Comparison of ENCODE assay signal across 8 cellular contexts in the genomic region with DNA sequence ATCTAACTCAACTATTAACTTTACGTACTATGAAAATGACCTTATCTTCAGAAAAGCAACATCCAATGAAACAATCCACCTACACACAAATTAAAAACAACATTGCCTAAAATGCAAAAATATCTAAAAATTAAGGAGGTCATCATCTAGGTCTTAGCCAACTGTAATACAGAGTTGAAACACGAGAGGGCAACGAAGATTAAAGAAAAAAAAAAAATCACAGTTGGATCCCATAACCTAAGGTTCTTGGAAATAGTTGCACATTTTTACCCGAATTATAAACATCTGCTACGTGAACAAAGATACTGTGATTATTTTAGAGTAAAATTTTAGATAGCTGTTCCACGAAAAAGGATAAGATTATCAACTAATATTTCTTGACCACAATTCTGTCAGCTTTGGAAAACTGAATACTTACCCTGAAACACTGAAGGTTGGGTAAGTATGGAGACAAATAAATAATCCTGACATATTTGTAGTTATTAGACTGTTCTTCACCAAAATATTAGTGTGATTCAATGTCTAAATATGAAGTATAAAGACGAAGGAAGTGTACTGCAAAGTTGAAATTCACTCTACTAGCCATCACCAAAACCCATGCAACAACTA.
A peak's percentile ranks its signal among the peaks of the same experiment; 100 is the strongest.
DNase-seq lines count a peak whose midpoint lies in the region; ATAC-seq, FAIRE-seq and TF ChIP-seq lines count a peak whose summit lies in the region.

No MANE protein-coding gene starts in this region.

- peaks cover 0 to 3% (median 0%) of the 10 kb centered on the region in 4 experiments; a peak in 1 of 7 replicates for H3K4me1 ChIP-seq in H1 (replicated peaks in 1 of 4; ENCODE audit: control insufficient read depth in 3 of 4, insufficient read depth in 4 of 4, low read length in 3 of 4)

- peaks cover 9 to 25% (median 17%) of the 10 kb centered on the region in 4 experiments for H3K36me3 ChIP-seq in H1 (ENCODE audit: control insufficient read depth in 2 of 4, insufficient read depth in 4 of 4, low read length in 3 of 4)

- H3K9ac ChIP-seq in H1 (replicated peaks in 1 of 4; ENCODE audit: extremely low read depth in 1 of 4, low read depth in 3 of 4, low read length in 3 of 4) = no peak overlapping the region

- H4K5ac ChIP-seq in H1 (ENCODE audit: insufficient read length, low read depth, low read length) = no peak overlapping the region

- H4K91ac ChIP-seq in H1 (replicated peaks; ENCODE audit: insufficient read length, low read length) = no peak overlapping the region

- peak overlapping the region in 3 of 10 donors; percentile 3 to 30 (median 13) for H3K4me3 Mint-ChIP-seq in naive thymus-derived CD8-positive, alpha-beta T cell
- H3K4me3 Mint-ChIP-seq in activated T-helper 17 cell treated with anti-CD3 and anti-CD28 coated beads, Interleukin-2, amount 50 U/mL, for 72 hours = no peak overlapping the region

- TF ChIP-seq POLR2A in H1 (IDR thresholded peaks at IDR 0.05; ENCODE audit: control extremely low read depth in 1 of 2, low read depth in 2 of 2, low read length in 2 of 2) = no peak

- H3K23ac ChIP-seq in H1 (ENCODE audit: insufficient read length) = no peak overlapping the region

- peak; percentile 51 to 54 for TF ChIP-seq RAD21 in H1 (IDR thresholded peaks at IDR 0.05 in 1 of 2, conservative IDR thresholded peaks at IDR 0.05 in 1 of 2; ENCODE audit: low read depth in 2 of 2, low read length in 2 of 2)

- peaks cover 29 to 76% (median 67%) of the 10 kb centered on the region in 4 donors for H3K4me1 Mint-ChIP-seq in naive thymus-derived CD8-positive, alpha-beta T cell
- H3K4me1 Mint-ChIP-seq in activated T-helper 17 cell treated with anti-CD3 and anti-CD28 coated beads, Interleukin-2, amount 50 U/mL, for 72 hours = peaks cover 28% of the 10 kb centered on the region

- no peak overlapping the region for H3K4ac ChIP-seq in H1 (replicated peaks; ENCODE audit: insufficient read length, low read depth, low read length)

- no peak overlapping the region for H2AFZ ChIP-seq in H1 (ENCODE audit: low read length)

- H3K56ac ChIP-seq in H1 (replicated peaks; ENCODE audit: insufficient read length, low read depth, low read length) = no peak overlapping the region

- H3K27me3 ChIP-seq in H1 (replicated peaks in 1 of 4; ENCODE audit: control insufficient read depth in 3 of 4, extremely low read depth in 1 of 4, insufficient read depth in 3 of 4, low read length in 3 of 4) = no peaks in the 10 kb centered on the region; a peak in 1 of 7 replicates

- no peak overlapping the region for H2AK5ac ChIP-seq in H1 (ENCODE audit: low read depth, low read length)

- H2BK20ac ChIP-seq in H1 (ENCODE audit: low read length) = no peak overlapping the region

- no peak overlapping the region for H3K14ac ChIP-seq in H1 (ENCODE audit: insufficient read length)

- no peaks in the 10 kb centered on the region for H3K27me3 Mint-ChIP-seq in naive thymus-derived CD8-positive, alpha-beta T cell
- no peaks in the 10 kb centered on the region for H3K27me3 Mint-ChIP-seq in activated T-helper 17 cell treated with anti-CD3 and anti-CD28 coated beads, Interleukin-2, amount 50 U/mL, for 72 hours

- no peak overlapping the region for H3K27ac ChIP-seq in H1 (ENCODE audit: low read depth, low read length)

- peaks cover 0 to 51% (median 7%) of the 10 kb centered on the region in 3 donors for H3K36me3 Mint-ChIP-seq in naive thymus-derived CD8-positive, alpha-beta T cell
- peaks cover 50% of the 10 kb centered on the region for H3K36me3 Mint-ChIP-seq in activated T-helper 17 cell treated with anti-CD3 and anti-CD28 coated beads, Interleukin-2, amount 50 U/mL, for 72 hours (ENCODE audit: low read depth)

- H3K27ac Mint-ChIP-seq in naive thymus-derived CD8-positive, alpha-beta T cell = peak overlapping the region in 6 of 10 donors; percentile 3 to 78 (median 65)
- H3K27ac Mint-ChIP-seq in activated T-helper 17 cell treated with anti-CD3 and anti-CD28 coated beads, Interleukin-2, amount 50 U/mL, for 72 hours = no peak overlapping the region

- H3K79me2 ChIP-seq in H1 (ENCODE audit: control insufficient read depth in 1 of 2, insufficient read depth in 2 of 2, low read length in 2 of 2) = peaks cover 4 to 61% of the 10 kb centered on the region in 2 experiments; a peak in 3 of 4 replicates

- no peak overlapping the region for H2BK15ac ChIP-seq in H1 (ENCODE audit: low read length)

- H2BK12ac ChIP-seq in H1 (ENCODE audit: low read depth, low read length) = no peak overlapping the region

- no peaks in the 10 kb centered on the region for H3K9me3 Mint-ChIP-seq in naive thymus-derived CD8-positive, alpha-beta T cell
- no peaks in the 10 kb centered on the region for H3K9me3 Mint-ChIP-seq in activated T-helper 17 cell treated with anti-CD3 and anti-CD28 coated beads, Interleukin-2, amount 50 U/mL, for 72 hours

- H4K8ac ChIP-seq in H1 (ENCODE audit: extremely low read depth, insufficient read depth, low read length) = no peak overlapping the region

- H2BK120ac ChIP-seq in H1 (replicated peaks; ENCODE audit: low read depth, low read length) = no peak overlapping the region

- H3K4me2 ChIP-seq in H1 (ENCODE audit: insufficient read depth in 1 of 2, low read depth in 2 of 2, low read length in 2 of 2) = no peak overlapping the region

- no peak overlapping the region for H2BK5ac ChIP-seq in H1 (ENCODE audit: low read depth, low read length)

- no peak overlapping the region for H3K4me3 ChIP-seq in H1 (ENCODE audit: extremely low read depth in 1 of 4, insufficient read depth in 2 of 4, low read depth in 3 of 4, low read length in 4 of 4)

- no peak for TF ChIP-seq EP300 in H1 (IDR thresholded peaks at IDR 0.05; ENCODE audit: borderline replicate concordance in 1 of 2, low read depth in 2 of 2, low read length in 2 of 2)

- no peak overlapping the region for H3K18ac ChIP-seq in H1 (ENCODE audit: extremely low read depth, low read length)

- no peaks in the 10 kb centered on the region; the same call in 1 of the 2 replicates for H3K79me1 ChIP-seq in H1 (ENCODE audit: low read depth, low read length)

- no peaks in the 10 kb centered on the region for H3K9me3 ChIP-seq in H1 (ENCODE audit: insufficient read depth in 2 of 2, low read depth in 1 of 2, low read length in 1 of 2)

- peak in 1 of 3 experiments; percentile 25; a peak in 2 of 4 replicates for TF ChIP-seq CTCF in H1 (IDR thresholded peaks at IDR 0.05; ENCODE audit: control extremely low read depth in 1 of 3, insufficient read depth in 1 of 3, low read depth in 1 of 3, low read length in 3 of 3)

- WGBS in H1 (ENCODE audit: extremely low coverage in 1 of 2, insufficient coverage in 1 of 2, insufficient read length in 1 of 2, insufficient replicate concordance in 2 of 2, low coverage in 1 of 2, low lambda C conversion rate in 2 of 2, missing lambda C conversion rate in 1 of 2), 2 experiments = 67% methylated on average over 7 of the region's 7 CpGs; no CpG with 5 or more reads in 1 of the 2 experiments

- peaks cover 3 to 10% of the 10 kb centered on the region in 2 experiments for H4K20me1 ChIP-seq in H1 (replicated peaks in 1 of 2; ENCODE audit: control insufficient read depth in 1 of 2, insufficient read depth in 2 of 2, low read length in 2 of 2)

- CTCF ChIA-PET in H1 (lab: Charles Lee; ENCODE audit: partially characterized antibody) = interaction anchor here (0.6 to 1.5 kb wide), 13 partner anchors 8 to 676 kb away, joined by 3 to 10 read pairs (median 3); no protein-coding TSS in a partner anchor

- ATAC-seq in naive thymus-derived CD8-positive, alpha-beta T cell = peak in 1 of 2 donors; percentile 24
- no peak for ATAC-seq in activated T-helper 17 cell treated with anti-CD3 and anti-CD28 coated beads, Interleukin-2, amount 50 U/mL, for 72 hours (replicated peaks)
- no peak for ATAC-seq in GM21367 (IDR thresholded peaks at IDR 0.05; ENCODE audit: unreplicated experiment)

- peak; percentile 19 for DNase-seq in NOMO-1 treated with DMSO at 0.1 percent for 48 hours (lab: John Stamatoyannopoulos, UW; ENCODE audit: unreplicated experiment)
- DNase-seq in NOMO-1 treated with dmso at 0.1 percent for 144 hours (lab: John Stamatoyannopoulos, UW; ENCODE audit: unreplicated experiment) = no peak
- DNase-seq in NCI-H446 treated with DMSO at 0.1 percent for 48 hours (lab: John Stamatoyannopoulos, UW) = peak; percentile 47
- no peak for DNase-seq in H1 (ENCODE audit: low read depth in 1 of 2, low spot score in 2 of 2)
- DNase-seq in naive thymus-derived CD8-positive, alpha-beta T cell = peak in 3 of 10 donors; percentile 29 to 37 (median 29)
- DNase-seq in activated effector memory CD4-positive, alpha-beta T cell treated with anti-CD3 and anti-CD28 coated beads, Interleukin-2, amount 50 U/mL, for 16 hours = no peak

- no peaks in the 10 kb centered on the region for H3K23me2 ChIP-seq in H1 (ENCODE audit: low read depth, low read length)

- FAIRE-seq in H1 (lab: Jason Lieb, UNC) = no peak

- POLR2A ChIA-PET in H1 (lab: Charles Lee; ENCODE audit: partially characterized antibody) = no interaction called here
- POLR2A ChIA-PET in naive thymus-derived CD8-positive, alpha-beta T cell (lab: Charles Lee) = interaction anchor here (0.7 to 0.9 kb wide), 3 partner anchors 15 to 360 kb away, joined by 3 read pairs; no protein-coding TSS in a partner anchor

TF ChIP-seq in H1, 55 proteins besides CTCF, POLR2A, EP300 and RAD21:
- TF ChIP-seq SP2 (IDR thresholded peaks at IDR 0.05; ENCODE audit: low read length) = no peak
- no peak for TF ChIP-seq SUZ12 (IDR thresholded peaks at IDR 0.05; ENCODE audit: low read length)
- TF ChIP-seq SIX5 (IDR thresholded peaks at IDR 0.05; ENCODE audit: low read depth, low read length) = no peak
- no peak for TF ChIP-seq KDM5A (IDR thresholded peaks at IDR 0.05; ENCODE audit: low read length)
- TF ChIP-seq, protein P1, sequence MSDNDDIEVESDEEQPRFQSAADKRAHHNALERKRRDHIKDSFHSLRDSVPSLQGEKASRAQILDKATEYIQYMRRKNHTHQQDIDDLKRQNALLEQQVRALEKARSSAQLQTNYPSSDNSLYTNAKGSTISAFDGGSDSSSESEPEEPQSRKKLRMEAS (IDR thresholded peaks at IDR 0.05) = no peak
- TF ChIP-seq RBBP5 (IDR thresholded peaks at IDR 0.05; ENCODE audit: borderline replicate concordance, low read depth, low read length) = no peak
- no peak for TF ChIP-seq SP4 (IDR thresholded peaks at IDR 0.05; ENCODE audit: low read length)
- no peak for TF ChIP-seq TAF1 (IDR thresholded peaks at IDR 0.05; ENCODE audit: low read depth, low read length)
- no peak for TF ChIP-seq JUND (IDR thresholded peaks at IDR 0.05; ENCODE audit: low read length)
- no peak for TF ChIP-seq MAFK (IDR thresholded peaks at IDR 0.05; ENCODE audit: low read depth, low read length)
- no peak for TF ChIP-seq NRF1 (IDR thresholded peaks at IDR 0.05; ENCODE audit: low read depth, low read length)
- no peak for TF ChIP-seq TAF7 (optimal IDR thresholded peaks at IDR 0.05; ENCODE audit: borderline replicate concordance, low read depth, low read length)
- TF ChIP-seq TBP (IDR thresholded peaks at IDR 0.05; ENCODE audit: low read depth, low read length) = no peak
- TF ChIP-seq CHD2 (IDR thresholded peaks at IDR 0.05; ENCODE audit: low read length) = no peak

Comparison
In these comparisons a context has a peak if more than half of its experiments do, and no peak if none do; other contexts are left out.
1. DNase-seq: peak in NOMO-1 treated with DMSO at 0.1 percent for 48 hours (single experiment) and NCI-H446 treated with DMSO at 0.1 percent for 48 hours (single experiment); none in NOMO-1 treated with dmso at 0.1 percent for 144 hours (single experiment), H1 (0 of 2) and activated effector memory CD4-positive, alpha-beta T cell treated with anti-CD3 and anti-CD28 coated beads, Interleukin-2, amount 50 U/mL, for 16 hours (single experiment).